In the genomic region with DNA sequence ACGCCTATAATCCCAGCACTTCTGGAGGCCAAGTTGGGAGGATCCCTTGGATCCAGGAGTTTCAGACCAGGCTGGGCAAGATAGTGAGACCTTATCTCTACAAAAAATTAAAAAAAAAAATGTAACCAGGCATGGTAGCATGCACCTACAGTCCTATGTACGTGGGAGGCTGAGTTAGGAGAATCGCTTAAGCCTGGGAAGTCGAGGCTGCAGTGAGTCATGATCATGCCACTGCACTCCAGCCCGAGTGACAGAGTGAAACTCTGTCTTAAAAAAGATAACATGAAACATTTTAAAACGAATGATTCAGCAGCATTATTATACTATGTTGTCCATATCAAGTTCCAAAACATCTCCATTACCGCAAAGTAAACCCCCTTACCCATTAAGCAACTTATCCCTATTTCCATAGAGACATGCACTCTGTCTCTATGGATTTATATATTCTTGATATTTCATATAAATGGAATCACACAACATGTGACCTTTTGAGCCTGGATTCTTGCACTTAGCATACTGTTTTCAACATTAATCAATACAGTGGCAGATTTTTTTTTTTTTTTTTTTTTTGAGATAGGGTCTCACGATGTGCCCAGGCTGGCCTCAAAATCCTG, we compare ENCODE assay signal across 25 cellular contexts. TPM values are rescaled to one million over a fixed set of nuclear protein-coding genes. Genes with fewer than 3 reads are reported as not detected.
DNase-seq lines count a peak whose midpoint lies in the region; ATAC-seq and TF ChIP-seq lines count a peak whose summit lies in the region.
"Had no signal": no experiment of that assay in that cellular context is flagged by ENCODE, and none has a peak within 500 bp of the region (broad histone marks: within the 10 kb centered on the region; RNA-seq: fewer than 3 reads in every experiment).

No MANE protein-coding gene starts in this region.

- peak; percentile 16 for ATAC-seq in activated CD4-positive, alpha-beta T cell treated with anti-CD3 and anti-CD28 coated beads for 36 hours
- ATAC-seq in CD4-positive, CD25-positive, alpha-beta regulatory T cell (ENCODE audit: low read depth in 2 of 2) = no peak
- ATAC-seq in CD8-positive, alpha-beta T cell = no peak
- ATAC-seq: PC-3 had no signal

- DNase-seq in activated CD4-positive, alpha-beta T cell treated with anti-CD3 and anti-CD28 coated beads for 36 hours = no peak
- DNase-seq in activated CD4-positive, alpha-beta T cell treated with anti-CD3 and anti-CD28 coated beads, Interleukin-2, amount 10 ng/mL, durations not matched to agents 24 days and 14 days = no peak
- DNase-seq in CD4-positive, CD25-positive, alpha-beta regulatory T cell = no peak
- no peak for DNase-seq in activated T-helper 2 cell treated with anti-CD3 and anti-CD28 coated beads, Interferon-gamma antibody, Interleukin-2, Interleukin-4, amounts not matched to agents 10 μg/mL and 5 μg/mL and 100 μg/mL, durations not matched to agents 14 hours and 24 hours and 36 hours (ENCODE audit: low spot score)
- DNase-seq in erythroblast (lab: John Stamatoyannopoulos, UW) = peak; percentile 58 to 73
- DNase-seq in DMS114 treated with DMSO at 0.1 percent for 48 hours (lab: John Stamatoyannopoulos, UW; ENCODE audit: unreplicated experiment) = no peak
- DNase-seq in CD8-positive, alpha-beta T cell = no peak
- no peak for DNase-seq in DMS79 treated with DMSO at 0.1 percent for 48 hours (lab: John Stamatoyannopoulos, UW)
- DNase-seq: Calu3, DMS153, GM23248, H7, Kasumi-1, MV-4-11, NCI-H1105, NCI-H1436 treated with DMSO at 0.1 percent for 48 hours, NCI-H187 treated with DMSO at 0.1 percent for 48 hours, NCI-H2171 treated with DMSO at 0.1 percent for 48 hours, NCI-H524 treated with DMSO at 0.1 percent for 48 hours, NCI-H774, PC-3, SJCRH30 had no signal

- H3K27ac Mint-ChIP-seq in activated CD4-positive, alpha-beta T cell treated with anti-CD3 and anti-CD28 coated beads for 36 hours = peak overlapping the region; percentile 69
- H3K27ac Mint-ChIP-seq in activated CD4-positive, alpha-beta T cell treated with anti-CD3 and anti-CD28 coated beads, Interleukin-2, amount 10 ng/mL, durations not matched to agents 24 days and 14 days = no peak overlapping the region
- peak overlapping the region in 2 of 3 donors; percentile 23 to 25 for H3K27ac Mint-ChIP-seq in CD4-positive, CD25-positive, alpha-beta regulatory T cell
- H3K27ac Mint-ChIP-seq in activated T-helper 2 cell treated with anti-CD3 and anti-CD28 coated beads, Interferon-gamma antibody, Interleukin-2, Interleukin-4, amounts not matched to agents 10 μg/mL and 5 μg/mL and 100 μg/mL, durations not matched to agents 14 hours and 24 hours and 36 hours = peak overlapping the region; percentile 60
- no peak overlapping the region for H3K27ac Mint-ChIP-seq in CD8-positive, alpha-beta T cell
- H3K27ac Mint-ChIP-seq: B cell had no signal

- POLR2A ChIA-PET in activated CD4-positive, alpha-beta T cell treated with anti-CD3 and anti-CD28 coated beads for 36 hours (lab: Charles Lee) = no interaction called here
- POLR2A ChIA-PET in CD8-positive, alpha-beta T cell (lab: Charles Lee) = no interaction called here

- intact Hi-C loops in activated CD4-positive, alpha-beta T cell treated with anti-CD3 and anti-CD28 coated beads for 36 hours (cut with DNase I, micrococcal nuclease) = no loop called here
- intact Hi-C loops in activated CD4-positive, alpha-beta T cell treated with anti-CD3 and anti-CD28 coated beads, Interleukin-2, amount 10 ng/mL, durations not matched to agents 24 days and 14 days (cut with micrococcal nuclease) = no loop called here
- intact Hi-C loops in activated T-helper 2 cell treated with anti-CD3 and anti-CD28 coated beads, Interferon-gamma antibody, Interleukin-2, Interleukin-4, amounts not matched to agents 10 μg/mL and 5 μg/mL and 100 μg/mL, durations not matched to agents 14 hours and 24 hours and 36 hours (cut with micrococcal nuclease) = loop anchor here (5.0 kb wide), 1 partner anchor 43 kb away; no protein-coding TSS in a partner anchor
- intact Hi-C loops in CD8-positive, alpha-beta T cell (cut with DNase I, micrococcal nuclease) = no loop called here

- no peak for TF ChIP-seq CTCF in CD8-positive, alpha-beta T cell (IDR thresholded peaks at IDR 0.05)

- CTCF ChIA-PET in activated CD4-positive, alpha-beta T cell treated with anti-CD3 and anti-CD28 coated beads for 36 hours (lab: Charles Lee) = interaction anchor here (0.7 kb wide), 1 partner anchor 16 kb away, joined by 3 read pairs; no protein-coding TSS in a partner anchor
- CTCF ChIA-PET in CD8-positive, alpha-beta T cell (lab: Charles Lee) = interaction anchor here (1.0 kb wide), 1 partner anchor 137 kb away, joined by 4 read pairs; no protein-coding TSS in a partner anchor

- no peaks in the 10 kb centered on the region for H3K9me3 Mint-ChIP-seq in activated CD4-positive, alpha-beta T cell treated with anti-CD3 and anti-CD28 coated beads for 36 hours (ENCODE audit: low read depth)
- H3K9me3 Mint-ChIP-seq in activated CD4-positive, alpha-beta T cell treated with anti-CD3 and anti-CD28 coated beads, Interleukin-2, amount 10 ng/mL, durations not matched to agents 24 days and 14 days = no peaks in the 10 kb centered on the region
- H3K9me3 Mint-ChIP-seq in CD4-positive, CD25-positive, alpha-beta regulatory T cell = no peaks in the 10 kb centered on the region
- H3K9me3 Mint-ChIP-seq in activated T-helper 2 cell treated with anti-CD3 and anti-CD28 coated beads, Interferon-gamma antibody, Interleukin-2, Interleukin-4, amounts not matched to agents 10 μg/mL and 5 μg/mL and 100 μg/mL, durations not matched to agents 14 hours and 24 hours and 36 hours = no peaks in the 10 kb centered on the region
- no peaks in the 10 kb centered on the region for H3K9me3 Mint-ChIP-seq in CD8-positive, alpha-beta T cell

- H3K4me1 Mint-ChIP-seq in activated CD4-positive, alpha-beta T cell treated with anti-CD3 and anti-CD28 coated beads for 36 hours = peaks cover 4% of the 10 kb centered on the region
- H3K4me1 Mint-ChIP-seq in activated CD4-positive, alpha-beta T cell treated with anti-CD3 and anti-CD28 coated beads, Interleukin-2, amount 10 ng/mL, durations not matched to agents 24 days and 14 days = peaks cover 3% of the 10 kb centered on the region
- peaks cover 2 to 9% (median 7%) of the 10 kb centered on the region in 4 donors for H3K4me1 Mint-ChIP-seq in CD4-positive, CD25-positive, alpha-beta regulatory T cell
- H3K4me1 Mint-ChIP-seq in activated T-helper 2 cell treated with anti-CD3 and anti-CD28 coated beads, Interferon-gamma antibody, Interleukin-2, Interleukin-4, amounts not matched to agents 10 μg/mL and 5 μg/mL and 100 μg/mL, durations not matched to agents 14 hours and 24 hours and 36 hours (ENCODE audit: low read depth) = peaks cover 4% of the 10 kb centered on the region
- H3K4me1 Mint-ChIP-seq in CD8-positive, alpha-beta T cell (ENCODE audit: low read depth) = no peaks in the 10 kb centered on the region
- H3K4me1 Mint-ChIP-seq: B cell had no signal

- peaks cover 34% of the 10 kb centered on the region for H3K36me3 ChIP-seq in CD4-positive, CD25-positive, alpha-beta regulatory T cell (ENCODE audit: control insufficient read depth, insufficient read depth, low read length)
- peaks cover 11% of the 10 kb centered on the region for H3K36me3 ChIP-seq in CD8-positive, alpha-beta T cell (ENCODE audit: insufficient read depth, low read length)

- no peaks in the 10 kb centered on the region for H3K9me3 ChIP-seq in CD4-positive, CD25-positive, alpha-beta regulatory T cell (ENCODE audit: control insufficient read depth in 2 of 2, low read length in 2 of 2)
- H3K9me3 ChIP-seq in CD8-positive, alpha-beta T cell (ENCODE audit: low read length) = no peaks in the 10 kb centered on the region
- H3K9me3 ChIP-seq: SJCRH30 had no signal

- H3K36me3 Mint-ChIP-seq in activated CD4-positive, alpha-beta T cell treated with anti-CD3 and anti-CD28 coated beads for 36 hours (ENCODE audit: low read depth) = peaks cover 36% of the 10 kb centered on the region
- peaks cover 54% of the 10 kb centered on the region for H3K36me3 Mint-ChIP-seq in activated CD4-positive, alpha-beta T cell treated with anti-CD3 and anti-CD28 coated beads, Interleukin-2, amount 10 ng/mL, durations not matched to agents 24 days and 14 days (ENCODE audit: low read depth)
- H3K36me3 Mint-ChIP-seq in CD4-positive, CD25-positive, alpha-beta regulatory T cell = peaks cover 44% of the 10 kb centered on the region
- H3K36me3 Mint-ChIP-seq in activated T-helper 2 cell treated with anti-CD3 and anti-CD28 coated beads, Interferon-gamma antibody, Interleukin-2, Interleukin-4, amounts not matched to agents 10 μg/mL and 5 μg/mL and 100 μg/mL, durations not matched to agents 14 hours and 24 hours and 36 hours (ENCODE audit: low read depth) = peaks cover 62% of the 10 kb centered on the region
- peaks cover 67% of the 10 kb centered on the region for H3K36me3 Mint-ChIP-seq in CD8-positive, alpha-beta T cell

- H3K4me1 ChIP-seq in CD4-positive, CD25-positive, alpha-beta regulatory T cell (ENCODE audit: control insufficient read depth, insufficient read depth, low read length, poor library complexity, severe bottlenecking) = no peaks in the 10 kb centered on the region
- no peaks in the 10 kb centered on the region for H3K4me1 ChIP-seq in CD8-positive, alpha-beta T cell (ENCODE audit: insufficient read depth, low read length)
- H3K4me1 ChIP-seq: SJCRH30 had no signal

- H3K27ac ChIP-seq in CD4-positive, CD25-positive, alpha-beta regulatory T cell (ENCODE audit: insufficient read depth, low read length, poor library complexity, severe bottlenecking) = no peak overlapping the region
- H3K27ac ChIP-seq in CD8-positive, alpha-beta T cell (ENCODE audit: low read depth, low read length) = no peak overlapping the region
- H3K27ac ChIP-seq: 22Rv1, C4-2B, GM23248, SJCRH30 had no signal

- H3K4me3 Mint-ChIP-seq in activated CD4-positive, alpha-beta T cell treated with anti-CD3 and anti-CD28 coated beads for 36 hours = no peak overlapping the region
- H3K4me3 Mint-ChIP-seq in activated CD4-positive, alpha-beta T cell treated with anti-CD3 and anti-CD28 coated beads, Interleukin-2, amount 10 ng/mL, durations not matched to agents 24 days and 14 days = no peak overlapping the region
- no peak overlapping the region for H3K4me3 Mint-ChIP-seq in CD4-positive, CD25-positive, alpha-beta regulatory T cell
- H3K4me3 Mint-ChIP-seq in activated T-helper 2 cell treated with anti-CD3 and anti-CD28 coated beads, Interferon-gamma antibody, Interleukin-2, Interleukin-4, amounts not matched to agents 10 μg/mL and 5 μg/mL and 100 μg/mL, durations not matched to agents 14 hours and 24 hours and 36 hours (ENCODE audit: low read depth) = no peak overlapping the region
- no peak overlapping the region for H3K4me3 Mint-ChIP-seq in CD8-positive, alpha-beta T cell
- H3K4me3 Mint-ChIP-seq: B cell had no signal

- no peaks in the 10 kb centered on the region for H3K27me3 Mint-ChIP-seq in activated CD4-positive, alpha-beta T cell treated with anti-CD3 and anti-CD28 coated beads for 36 hours
- no peaks in the 10 kb centered on the region for H3K27me3 Mint-ChIP-seq in activated CD4-positive, alpha-beta T cell treated with anti-CD3 and anti-CD28 coated beads, Interleukin-2, amount 10 ng/mL, durations not matched to agents 24 days and 14 days
- no peaks in the 10 kb centered on the region for H3K27me3 Mint-ChIP-seq in CD4-positive, CD25-positive, alpha-beta regulatory T cell
- H3K27me3 Mint-ChIP-seq in activated T-helper 2 cell treated with anti-CD3 and anti-CD28 coated beads, Interferon-gamma antibody, Interleukin-2, Interleukin-4, amounts not matched to agents 10 μg/mL and 5 μg/mL and 100 μg/mL, durations not matched to agents 14 hours and 24 hours and 36 hours (ENCODE audit: low read depth) = no peaks in the 10 kb centered on the region
- H3K27me3 Mint-ChIP-seq in CD8-positive, alpha-beta T cell (ENCODE audit: low read depth) = no peaks in the 10 kb centered on the region
- H3K27me3 Mint-ChIP-seq: B cell had no signal

- TF ChIP-seq POLR2A in erythroblast (IDR thresholded peaks at IDR 0.05; ENCODE audit: low read length) = no peak

- no peak overlapping the region for H3K4me3 ChIP-seq in CD4-positive, CD25-positive, alpha-beta regulatory T cell (ENCODE audit: low read depth, low read length)
- H3K4me3 ChIP-seq in CD8-positive, alpha-beta T cell (ENCODE audit: low read depth, low read length) = no peak overlapping the region
- H3K4me3 ChIP-seq: GM23248, SJCRH30 had no signal

- no peaks in the 10 kb centered on the region for H3K27me3 ChIP-seq in CD4-positive, CD25-positive, alpha-beta regulatory T cell (ENCODE audit: control insufficient read depth, insufficient read depth, low read length)
- no peaks in the 10 kb centered on the region for H3K27me3 ChIP-seq in CD8-positive, alpha-beta T cell (ENCODE audit: insufficient read depth, low read length)
- H3K27me3 ChIP-seq: SJCRH30 had no signal

RNA-seq across cellular contexts. Expression of a gene that starts 56.9 kb away (rescaled TPM):
- 10 to 100 TPM; 21.6 to 22.8 TPM for total RNA-seq in activated CD4-positive, alpha-beta T cell treated with anti-CD3 and anti-CD28 coated beads for 36 hours
- total RNA-seq in activated CD4-positive, alpha-beta T cell treated with anti-CD3 and anti-CD28 coated beads, Interleukin-2, amount 10 ng/mL, durations not matched to agents 24 days and 14 days = 26.5 and 29.8 TPM in 2 replicates
- 27.7 TPM for total RNA-seq in CD4-positive, CD25-positive, alpha-beta regulatory T cell
- 10 to 100 TPM; 12.9 to 21.3 (median 17.6) TPM for polyA plus RNA-seq in CD4-positive, CD25-positive, alpha-beta regulatory T cell
- 22.7 and 23.5 TPM in 2 replicates for total RNA-seq in activated T-helper 2 cell treated with anti-CD3 and anti-CD28 coated beads, Interferon-gamma antibody, Interleukin-2, Interleukin-4, amounts not matched to agents 10 μg/mL and 5 μg/mL and 100 μg/mL, durations not matched to agents 14 hours and 24 hours and 36 hours
- 10 to 100 TPM; 20.0 to 21.2 TPM for total RNA-seq in CD8-positive, alpha-beta T cell

Comparison
In these comparisons a context has a peak if more than half of its experiments do, and no peak if none do; other contexts are left out.
1. H3K27ac Mint-ChIP-seq: peak in activated CD4-positive, alpha-beta T cell treated with anti-CD3 and anti-CD28 coated beads for 36 hours (single experiment), CD4-positive, CD25-positive, alpha-beta regulatory T cell (2 of 3) and activated T-helper 2 cell treated with anti-CD3 and anti-CD28 coated beads, Interferon-gamma antibody, Interleukin-2, Interleukin-4, amounts not matched to agents 10 μg/mL and 5 μg/mL and 100 μg/mL, durations not matched to agents 14 hours and 24 hours and 36 hours (single experiment); none in activated CD4-positive, alpha-beta T cell treated with anti-CD3 and anti-CD28 coated beads, Interleukin-2, amount 10 ng/mL, durations not matched to agents 24 days and 14 days (single experiment) and CD8-positive, alpha-beta T cell (single experiment).
2. DNase-seq: peak in erythroblast (2 of 2); none in activated CD4-positive, alpha-beta T cell treated with anti-CD3 and anti-CD28 coated beads for 36 hours (single experiment), activated CD4-positive, alpha-beta T cell treated with anti-CD3 and anti-CD28 coated beads, Interleukin-2, amount 10 ng/mL, durations not matched to agents 24 days and 14 days (single experiment), CD4-positive, CD25-positive, alpha-beta regulatory T cell (0 of 3), activated T-helper 2 cell treated with anti-CD3 and anti-CD28 coated beads, Interferon-gamma antibody, Interleukin-2, Interleukin-4, amounts not matched to agents 10 μg/mL and 5 μg/mL and 100 μg/mL, durations not matched to agents 14 hours and 24 hours and 36 hours (single experiment), DMS114 treated with DMSO at 0.1 percent for 48 hours (single experiment), CD8-positive, alpha-beta T cell (0 of 7) and DMS79 treated with DMSO at 0.1 percent for 48 hours (single experiment).